Comparison of ENCODE assay signal across 2 cellular contexts in genomic region chr20:10724774-10725173, GRCh38.
TF ChIP-seq lines count a peak whose summit lies in the region.

No MANE protein-coding gene starts in this region.

TF ChIP-seq in A549, 52 proteins besides CTCF, POLR2A, EP300 and RAD21 (continued from another document):
- TF ChIP-seq, protein P1, sequence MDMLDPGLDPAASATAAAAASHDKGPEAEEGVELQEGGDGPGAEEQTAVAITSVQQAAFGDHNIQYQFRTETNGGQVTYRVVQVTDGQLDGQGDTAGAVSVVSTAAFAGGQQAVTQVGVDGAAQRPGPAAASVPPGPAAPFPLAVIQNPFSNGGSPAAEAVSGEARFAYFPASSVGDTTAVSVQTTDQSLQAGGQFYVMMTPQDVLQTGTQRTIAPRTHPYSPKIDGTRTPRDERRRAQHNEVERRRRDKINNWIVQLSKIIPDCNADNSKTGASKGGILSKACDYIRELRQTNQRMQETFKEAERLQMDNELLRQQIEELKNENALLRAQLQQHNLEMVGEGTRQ (IDR thresholded peaks at IDR 0.05), result no peak
- TF ChIP-seq HDAC2 (IDR thresholded peaks at IDR 0.05) (0 out of 2 replicates have a peak, but pooled peaks have one; percentile 70), KDM1A (IDR thresholded peaks at IDR 0.05; ENCODE audit: low read depth) (peak; percentile 87), ELK1 (IDR thresholded peaks at IDR 0.05; ENCODE audit: low read depth, low read length) (no peak), HOXB5 (CRISPR knock-in tag; IDR thresholded peaks at IDR 0.05) (no peak), NPAS2 (CRISPR knock-in tag; IDR thresholded peaks at IDR 0.05; ENCODE audit: borderline replicate concordance) (no peak), CHD2 (IDR thresholded peaks at IDR 0.05; ENCODE audit: low read length, partially characterized antibody) (no peak)
TF ChIP-seq in A549: peak in this region for 2.

TF ChIP-seq in H1, 55 proteins besides CTCF, POLR2A, EP300 and RAD21 (continued from another document):
- TF ChIP-seq BACH1 (IDR thresholded peaks at IDR 0.05; ENCODE audit: low read length), result no peak
- no peak for TF ChIP-seq CHD2 (IDR thresholded peaks at IDR 0.05; ENCODE audit: low read length)
- TF ChIP-seq TCF12 (IDR thresholded peaks at IDR 0.05; ENCODE audit: low read depth, low read length), result no peak
- no peak for TF ChIP-seq HDAC2 (IDR thresholded peaks at IDR 0.05; ENCODE audit: borderline replicate concordance in 1 of 2, low read depth in 2 of 2, low read length in 2 of 2)
TF ChIP-seq in H1: peak in this region for 1.
